In the genomic region with DNA sequence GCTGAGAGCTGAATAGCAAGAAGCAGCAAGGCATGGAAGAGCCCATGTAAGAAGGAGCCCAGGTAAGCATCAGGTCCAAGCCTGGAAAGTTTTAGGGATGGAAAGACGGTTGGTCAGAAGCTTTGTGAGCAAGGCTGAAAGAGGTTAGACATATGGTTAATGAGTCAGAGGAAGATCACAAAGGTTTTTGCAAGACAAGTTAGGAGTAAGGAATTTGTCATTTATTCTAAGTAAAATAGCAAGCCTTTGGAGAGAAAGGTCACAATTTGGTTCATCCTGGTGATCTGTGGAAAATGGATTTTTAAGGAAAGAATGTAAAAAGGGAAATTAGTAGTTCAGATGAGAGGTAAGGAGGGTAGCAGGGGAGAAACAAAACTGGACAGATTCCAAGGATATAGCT, we compare ENCODE assay signal across 27 cellular contexts.
DNase-seq lines count a peak whose midpoint lies in the region; FAIRE-seq and TF ChIP-seq lines count a peak whose summit lies in the region.
"Had no signal": no experiment of that assay in that cellular context is flagged by ENCODE, and none has a peak within 500 bp of the region (broad histone marks: within the 10 kb centered on the region; RNA-seq: fewer than 3 reads in every experiment).

No MANE protein-coding gene starts in this region.

- H3K27ac Mint-ChIP-seq in astrocyte (ENCODE audit: unreplicated experiment): no peak overlapping the region
- H3K27ac Mint-ChIP-seq: activated CD4-positive, alpha-beta T cell treated with anti-CD3 and anti-CD28 coated beads for 36 hours; stimulated activated effector memory CD8-positive, alpha-beta T cell treated with anti-CD3 and anti-CD28 coated beads, Interleukin-12 subunit alpha, Interleukin-12 subunit beta, amount 100 ng/mL, for 72 hours had no signal

- no peaks in the 10 kb centered on the region for H3K9me3 ChIP-seq in astrocyte (ENCODE audit: insufficient read depth, low read depth, low read length)
- H3K9me3 ChIP-seq in WERI-Rb-1 (ENCODE audit: severe bottlenecking): no peaks in the 10 kb centered on the region
- H3K9me3 ChIP-seq: BLaER1 treated with 17β-estradiol and CSF1 and Interleukin-3, amounts not matched to agents 10 nM and 100 nM; Peyer's patch; SJSA1 had no signal

- H3K36me3 ChIP-seq in astrocyte (ENCODE audit: insufficient read depth, low read length) (no peaks in the 10 kb centered on the region), WERI-Rb-1 (no peaks in the 10 kb centered on the region)
- H3K36me3 ChIP-seq: Peyer's patch, SJSA1 had no signal

- no peak overlapping the region for H3K4me2 ChIP-seq in astrocyte (ENCODE audit: low read length)
- H3K4me2 ChIP-seq: BLaER1 treated with 17β-estradiol and CSF1 and Interleukin-3, amounts not matched to agents 10 nM and 100 nM; smooth muscle cell had no signal

- no peaks in the 10 kb centered on the region for H3K4me1 ChIP-seq in astrocyte (ENCODE audit: insufficient read depth, low read length)
- H3K4me1 ChIP-seq: BLaER1 treated with 17β-estradiol and CSF1 and Interleukin-3, amounts not matched to agents 10 nM and 100 nM; Peyer's patch had no signal

- no peak overlapping the region for H3K9ac ChIP-seq in astrocyte (ENCODE audit: low read length)
- H3K9ac ChIP-seq: BLaER1 treated with 17β-estradiol and CSF1 and Interleukin-3, amounts not matched to agents 10 nM and 100 nM had no signal

- peaks cover 6% of the 10 kb centered on the region for H3K4me1 Mint-ChIP-seq in astrocyte (ENCODE audit: low read depth, unreplicated experiment)
- H3K4me1 Mint-ChIP-seq: naive B cell had no signal

- no peaks in the 10 kb centered on the region for H3K27me3 Mint-ChIP-seq in astrocyte (ENCODE audit: low read depth, unreplicated experiment)
- H3K27me3 Mint-ChIP-seq: activated CD4-positive, alpha-beta T cell treated with anti-CD3 and anti-CD28 coated beads for 36 hours; naive B cell had no signal

- H3K36me3 Mint-ChIP-seq in astrocyte (ENCODE audit: low read depth, unreplicated experiment): peaks cover 4% of the 10 kb centered on the region

- H3K27me3 ChIP-seq in astrocyte (ENCODE audit: insufficient read depth, low read length) (no peaks in the 10 kb centered on the region), WERI-Rb-1 (ENCODE audit: insufficient read depth, low read depth, severe bottlenecking) (no peaks in the 10 kb centered on the region)
- H3K27me3 ChIP-seq: BLaER1 treated with 17β-estradiol and CSF1 and Interleukin-3, amounts not matched to agents 10 nM and 100 nM; Peyer's patch; SJSA1 had no signal

- H3K9me3 Mint-ChIP-seq in astrocyte (ENCODE audit: unreplicated experiment): no peaks in the 10 kb centered on the region
- H3K9me3 Mint-ChIP-seq: naive B cell; stimulated activated effector memory CD8-positive, alpha-beta T cell treated with anti-CD3 and anti-CD28 coated beads, Interleukin-12 subunit alpha, Interleukin-12 subunit beta, amount 100 ng/mL, for 72 hours had no signal

- FAIRE-seq in astrocyte (lab: Jason Lieb, UNC): peak; percentile 78

- no peak overlapping the region for H2AFZ ChIP-seq in astrocyte (ENCODE audit: low read depth, low read length)

- H3K79me2 ChIP-seq in astrocyte (ENCODE audit: insufficient read depth, low read length): no peaks in the 10 kb centered on the region

- DNase-seq in AG10803 (ENCODE audit: low read depth) (peak; percentile 34), HS-5 (ENCODE audit: low read depth) (peak; percentile 53), astrocyte (ENCODE audit: low read depth) (peak; percentile 56), glomerular visceral epithelial cell (ENCODE audit: extremely low spot score) (peak; percentile 3), GM19238 (ENCODE audit: insufficient read length, low spot score) (no peak), NCI-H1048 (lab: John Stamatoyannopoulos, UW) (no peak), WERI-Rb-1 (no peak)
- DNase-seq in activated CD4-positive, alpha-beta T cell treated with anti-CD3 and anti-CD28 coated beads, Interleukin-2, amount 50 U/mL, for 1 hour: no peak
- DNase-seq: activated CD4-positive, alpha-beta T cell treated with anti-CD3 and anti-CD28 coated beads for 36 hours; activated naive CD4-positive, alpha-beta T cell; activated T-cell treated with anti-CD3 and anti-CD28 coated beads, Interleukin-2, amount 50 U/mL, for 4 hours; amniotic stem cell; Calu3; head of caudate nucleus; left cardiac atrium; naive B cell; NCI-H187; NCI-H2171 treated with DMSO at 0.1 percent for 48 hours; NCI-H524; nucleus accumbens; Peyer's patch; stimulated activated CD4-positive, alpha-beta T cell treated with anti-CD3 and anti-CD28 coated beads, Interleukin-2, amount 100 ng/mL, for 48 hours had no signal

- H3K4me3 ChIP-seq in AG10803 (ENCODE audit: low read length) (no peak overlapping the region), astrocyte (ENCODE audit: insufficient read depth, low read depth, low read length) (no peak overlapping the region), WERI-Rb-1 (ENCODE audit: low read depth, low read length) (no peak overlapping the region)
- H3K4me3 ChIP-seq: BLaER1 treated with 17β-estradiol and CSF1 and Interleukin-3, amounts not matched to agents 10 nM and 100 nM; coronary artery; Peyer's patch; SJSA1; smooth muscle cell had no signal

- TF ChIP-seq CTCF in AG10803 (conservative IDR thresholded peaks at IDR 0.05; ENCODE audit: low read length) (no peak), astrocyte (IDR thresholded peaks at IDR 0.05; ENCODE audit: insufficient read depth, low read depth, low read length) (no peak), WERI-Rb-1 (IDR thresholded peaks at IDR 0.05; ENCODE audit: low read depth, low read length) (no peak)

- H4K20me1 ChIP-seq in astrocyte (ENCODE audit: insufficient read depth, low read length): no peaks in the 10 kb centered on the region

- H3K4me3 Mint-ChIP-seq in astrocyte (ENCODE audit: unreplicated experiment): no peak overlapping the region
- H3K4me3 Mint-ChIP-seq: activated CD4-positive, alpha-beta T cell treated with anti-CD3 and anti-CD28 coated beads for 36 hours; activated T-cell treated with anti-CD3 and anti-CD28 coated beads, Interleukin-2, amount 50 U/mL, for 4 hours; naive B cell; stimulated activated effector memory CD8-positive, alpha-beta T cell treated with anti-CD3 and anti-CD28 coated beads, Interleukin-12 subunit alpha, Interleukin-12 subunit beta, amount 100 ng/mL, for 72 hours had no signal

- H3K27ac ChIP-seq in astrocyte (ENCODE audit: low read depth, low read length) (no peak overlapping the region), WERI-Rb-1 (no peak overlapping the region)
- H3K27ac ChIP-seq: BLaER1 treated with 17β-estradiol and CSF1 and Interleukin-3, amounts not matched to agents 10 nM and 100 nM; coronary artery; Peyer's patch had no signal

Comparison
In these comparisons a context has a peak if more than half of its experiments do, and no peak if none do; other contexts are left out.
1. DNase-seq: peak in AG10803 (single experiment), HS-5 (single experiment), astrocyte (single experiment) and glomerular visceral epithelial cell (single experiment); none in GM19238 (single experiment), NCI-H1048 (single experiment), activated CD4-positive, alpha-beta T cell treated with anti-CD3 and anti-CD28 coated beads, Interleukin-2, amount 50 U/mL, for 1 hour (single experiment) and WERI-Rb-1 (single experiment).